Comparison of ENCODE assay signal across 14 cellular contexts in genomic region chr11:69496631-69497220, GRCh38. TPM values are rescaled to one million over a fixed set of nuclear protein-coding genes. Genes with fewer than 3 reads are reported as not detected.
A peak's percentile ranks its signal among the peaks of the same experiment; 100 is the strongest.
DNase-seq lines count a peak whose midpoint lies in the region; ATAC-seq and TF ChIP-seq lines count a peak whose summit lies in the region.
"Had no signal": no experiment of that assay in that cellular context is flagged by ENCODE, and none has a peak within 500 bp of the region (broad histone marks: within the 10 kb centered on the region; RNA-seq: fewer than 3 reads in every experiment).

No MANE protein-coding gene starts in this region.

- H3K27me3 Mint-ChIP-seq in neural crest cell (ENCODE audit: low read depth) (no peaks in the 10 kb centered on the region), type B pancreatic cell (no peaks in the 10 kb centered on the region)

- ATAC-seq in Right ventricle myocardium superior (ENCODE audit: poor library complexity) = peak; percentile 50
- ATAC-seq: naive thymus-derived CD4-positive, alpha-beta T cell had no signal

- intact Hi-C loops in Right ventricle myocardium superior (cut with DNase I) = no loop called here

- H3K27ac Mint-ChIP-seq in neural crest cell (ENCODE audit: unreplicated experiment) = peak overlapping the region; percentile 87
- peak overlapping the region; percentile 61 for H3K27ac Mint-ChIP-seq in type B pancreatic cell
- H3K27ac Mint-ChIP-seq: activated T-cell treated with anti-CD3 and anti-CD28 coated beads, Interleukin-2, amount 50 U/mL, for 24 hours; naive thymus-derived CD4-positive, alpha-beta T cell; WTC11 had no signal

- POLR2A ChIA-PET in SK-N-SH (lab: Yijun Ruan, JAX) = no interaction called here

- H3K36me3 ChIP-seq in SK-N-SH (replicated peaks in 1 of 2; ENCODE audit: control insufficient read depth in 1 of 2, insufficient read depth in 2 of 2, low read length in 1 of 2) = no peaks in the 10 kb centered on the region

- TF ChIP-seq RAD21 in SK-N-SH (IDR thresholded peaks at IDR 0.05; ENCODE audit: low read length) = no peak

- peak overlapping the region; percentile 69 for H3K9ac ChIP-seq in SK-N-SH

- H4K20me1 ChIP-seq in SK-N-SH (ENCODE audit: insufficient read depth) = no peaks in the 10 kb centered on the region

- peak overlapping the region; percentile 75 for H3K4me2 ChIP-seq in SK-N-SH
- H3K4me2 ChIP-seq: GM23338 had no signal

- H3K9me2 ChIP-seq in SK-N-SH = no peaks in the 10 kb centered on the region

- TF ChIP-seq CTCF in SK-N-SH (IDR thresholded peaks at IDR 0.05) (no peak), neural crest cell (conservative IDR thresholded peaks at IDR 0.05) (no peak), type B pancreatic cell (conservative IDR thresholded peaks at IDR 0.05) (no peak)

- H2AFZ ChIP-seq in SK-N-SH (ENCODE audit: low read depth) = no peak overlapping the region
- H2AFZ ChIP-seq: GM23338 had no signal

- peaks cover 12 to 21% of the 10 kb centered on the region in 2 experiments; a peak in 3 of 4 replicates for H3K4me1 ChIP-seq in SK-N-SH (ENCODE audit: control insufficient read depth in 1 of 2, insufficient read depth in 2 of 2, low read depth in 1 of 2, low read length in 1 of 2)

- H3K27me3 ChIP-seq in SK-N-SH (ENCODE audit: insufficient read depth) = no peaks in the 10 kb centered on the region

- H3F3A ChIP-seq in SK-N-SH (replicated peaks; ENCODE audit: insufficient read depth) = peaks cover 20% of the 10 kb centered on the region

- H3K4me3 Mint-ChIP-seq in neural crest cell (no peak overlapping the region), type B pancreatic cell (no peak overlapping the region)
- H3K4me3 Mint-ChIP-seq: activated T-cell treated with anti-CD3 and anti-CD28 coated beads, Interleukin-2, amount 50 U/mL, for 24 hours; GM23338; naive thymus-derived CD4-positive, alpha-beta T cell; WTC11 had no signal

- H3K36me3 Mint-ChIP-seq in neural crest cell (ENCODE audit: low read depth) (no peaks in the 10 kb centered on the region), type B pancreatic cell (no peaks in the 10 kb centered on the region)
- H3K36me3 Mint-ChIP-seq: naive thymus-derived CD4-positive, alpha-beta T cell; WTC11 had no signal

- H3K9me3 Mint-ChIP-seq in neural crest cell (no peaks in the 10 kb centered on the region), type B pancreatic cell (no peaks in the 10 kb centered on the region)
- H3K9me3 Mint-ChIP-seq: activated T-cell treated with anti-CD3 and anti-CD28 coated beads, Interleukin-2, amount 50 U/mL, for 24 hours; GM23338; WTC11 had no signal

- no peak for TF ChIP-seq EP300 in SK-N-SH (IDR thresholded peaks at IDR 0.05; ENCODE audit: borderline replicate concordance in 1 of 2, low read depth in 1 of 2, low read length in 1 of 2)

- 39% methylated on average over 7 of the region's 12 CpGs for WGBS in SK-N-SH (ENCODE audit: low lambda C conversion rate)

- no peaks in the 10 kb centered on the region for H3K79me2 ChIP-seq in SK-N-SH (ENCODE audit: insufficient read depth)

- no peak overlapping the region for H3K4me3 ChIP-seq in SK-N-SH (ENCODE audit: low read depth in 2 of 2, low read length in 1 of 2)
- H3K4me3 ChIP-seq: GM23338 had no signal

- H3K4me1 Mint-ChIP-seq in neural crest cell (peaks cover 40% of the 10 kb centered on the region), type B pancreatic cell (ENCODE audit: unreplicated experiment) (peaks cover 4% of the 10 kb centered on the region)
- H3K4me1 Mint-ChIP-seq: GM23338, WTC11 had no signal

- peak overlapping the region; percentile 62 to 90; a peak in 3 of 4 replicates for H3K27ac ChIP-seq in SK-N-SH (ENCODE audit: low read depth in 2 of 2, low read length in 1 of 2)
- H3K27ac ChIP-seq: C4-2B had no signal

- H3K9me3 ChIP-seq in SK-N-SH = no peaks in the 10 kb centered on the region

- CTCF ChIA-PET in SK-N-SH (lab: Yijun Ruan, JAX) = no interaction called here

- no peak for DNase-seq in SK-N-SH
- peak; percentile 25 for DNase-seq in Right ventricle myocardium superior
- no peak for DNase-seq in neural crest cell (ENCODE audit: low read depth, low spot score)
- no peak for DNase-seq in type B pancreatic cell (ENCODE audit: extremely low spot score, unreplicated experiment)
- no peak for DNase-seq in NCI-H2171 treated with DMSO at 0.1 percent for 48 hours (lab: John Stamatoyannopoulos, UW)
- no peak for DNase-seq in SK-N-DZ (ENCODE audit: low spot score)
- DNase-seq in NCI-H510A treated with DMSO at 0.1 percent for 48 hours (lab: John Stamatoyannopoulos, UW) = no peak
- no peak for DNase-seq in NCI-H1436 (lab: John Stamatoyannopoulos, UW)
- DNase-seq: activated T-cell treated with anti-CD3 and anti-CD28 coated beads, Interleukin-2, amount 50 U/mL, for 24 hours; naive thymus-derived CD4-positive, alpha-beta T cell; NCI-H446 treated with DMSO at 0.1 percent for 48 hours had no signal

TF ChIP-seq in SK-N-SH, 30 proteins besides CTCF, POLR2A, EP300 and RAD21 (continues in another document):
- TF ChIP-seq REST (IDR thresholded peaks at IDR 0.05; ENCODE audit: low read depth, low read length) = no peak
- TF ChIP-seq TEAD4 (IDR thresholded peaks at IDR 0.05; ENCODE audit: borderline replicate concordance, insufficient read depth) = no peak
- no peak for TF ChIP-seq FOXJ3 (CRISPR knock-in tag; IDR thresholded peaks at IDR 0.05)
- TF ChIP-seq TAF1 (IDR thresholded peaks at IDR 0.05; ENCODE audit: borderline replicate concordance, low read depth, low read length) = no peak
- no peak for TF ChIP-seq RXRA (IDR thresholded peaks at IDR 0.05; ENCODE audit: borderline replicate concordance, low read depth)
- TF ChIP-seq POLR2AphosphoS5 (IDR thresholded peaks at IDR 0.05; ENCODE audit: low read depth, low read length) = no peak
- TF ChIP-seq USF2 (IDR thresholded peaks at IDR 0.05; ENCODE audit: borderline replicate concordance, low read depth, low read length) = no peak
- TF ChIP-seq GATA2 (CRISPR knock-in tag; IDR thresholded peaks at IDR 0.05) = no peak
- TF ChIP-seq IRF3 (IDR thresholded peaks at IDR 0.05; ENCODE audit: low read depth, low read length) = no peak
- TF ChIP-seq FOSL2 (IDR thresholded peaks at IDR 0.05; ENCODE audit: borderline replicate concordance, low read depth) = no peak
- TF ChIP-seq SMC3 (IDR thresholded peaks at IDR 0.05; ENCODE audit: low read depth, low read length) = no peak
- no peak for TF ChIP-seq JUND (IDR thresholded peaks at IDR 0.05)
- no peak for TF ChIP-seq MEF2A (IDR thresholded peaks at IDR 0.05; ENCODE audit: borderline replicate concordance, low read depth)

RNA-seq across cellular contexts. Expression of gene LINC01488, which starts 15.3 kb away (rescaled TPM):
- polyA plus RNA-seq in SK-N-SH (2012; rRNA removed) = not detected in 2 replicates
- not detected in 2 replicates for polyA plus RNA-seq in SK-N-SH (2012; cell fraction: cytosol; rRNA removed)
- polyA plus RNA-seq in SK-N-SH (2012; cell fraction: nucleus; rRNA removed) = 0.08 TPM in 1 of 2 replicates, not detected in the other
- total RNA-seq in Right ventricle myocardium superior (0.22 TPM), neural crest cell (0.11 TPM in 1 of 2 replicates, not detected in the other), type B pancreatic cell (ENCODE audit: low replicate concordance) (not detected in 2 replicates)
- not detected in 2 replicates for polyA plus RNA-seq in SK-N-DZ (2014; cell fraction: cytosol; rRNA removed)
- 0.27 TPM in 1 of 2 replicates, not detected in the other for polyA plus RNA-seq in SK-N-DZ (2014; cell fraction: nucleus; rRNA removed)
- total RNA-seq: GM23338; naive thymus-derived CD4-positive, alpha-beta T cell; WTC11 had no signal
- polyA plus RNA-seq: GM23338; naive thymus-derived CD4-positive, alpha-beta T cell had no signal
